Comparison of ENCODE assay signal across 18 cellular contexts in the genomic region with DNA sequence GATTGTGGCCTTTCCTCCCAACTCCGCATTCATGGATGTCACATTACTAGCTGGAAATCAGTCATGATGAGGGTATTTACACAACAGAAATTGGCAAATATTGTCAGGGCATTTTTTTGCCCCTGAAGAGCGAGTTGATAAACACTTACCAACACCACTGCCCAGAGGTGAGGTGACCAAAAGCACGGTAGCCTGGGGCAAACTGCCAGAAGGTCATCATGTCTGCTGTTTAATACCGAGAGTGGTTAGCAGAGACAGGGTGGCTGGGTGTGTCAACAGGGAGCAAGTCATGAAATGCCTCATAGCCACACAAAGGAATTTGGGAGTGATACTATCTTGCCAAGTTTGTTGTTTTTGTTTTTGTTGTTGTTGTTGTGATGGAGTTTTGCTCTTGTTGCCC.
"Had no signal": no experiment of that assay in that cellular context is flagged by ENCODE, and none has a peak within 500 bp of the region (broad histone marks: within the 10 kb centered on the region; RNA-seq: fewer than 3 reads in every experiment).

No MANE protein-coding gene starts in this region.

- H3K27me3 Mint-ChIP-seq: brain; stimulated activated naive B cell treated with anti-CD40 and anti-IgM and Interleukin-4, amounts not matched to agents 10 μg/mL and 1 μg/mL and 100 μg/mL, for 72 hours; T-cell had no signal

- H3K9ac ChIP-seq: parathyroid adenoma had no signal

- H3K9me3 Mint-ChIP-seq: activated naive CD4-positive, alpha-beta T cell treated with anti-CD3 and anti-CD28 coated beads for 36 hours; natural killer cell had no signal

- H3K27me3 ChIP-seq: sigmoid colon, spleen had no signal

- H3K4me3 Mint-ChIP-seq: activated CD4-positive, alpha-beta T cell treated with anti-CD3 and anti-CD28 coated beads, Interleukin-2, amount 10 ng/mL, durations not matched to agents 24 days and 14 days; activated CD8-positive, alpha-beta T cell treated with anti-CD3 and anti-CD28 coated beads, Interleukin-2, amount 10 ng/mL, durations not matched to agents 7 days and 5 days; activated naive CD4-positive, alpha-beta T cell treated with anti-CD3 and anti-CD28 coated beads for 36 hours; activated T-cell treated with anti-CD3 and anti-CD28 coated beads, Interleukin-2, amount 50 U/mL, for 24 hours; brain; endodermal cell; natural killer cell; stimulated activated naive B cell treated with anti-CD40 and anti-IgM and Interleukin-4, amounts not matched to agents 10 μg/mL and 1 μg/mL and 100 μg/mL, for 72 hours; T-cell had no signal

- H3K36me3 Mint-ChIP-seq: brain; natural killer cell; stimulated activated naive B cell treated with anti-CD40 and anti-IgM and Interleukin-4, amounts not matched to agents 10 μg/mL and 1 μg/mL and 100 μg/mL, for 72 hours; T-cell had no signal

- H3K4me1 Mint-ChIP-seq: brain; natural killer cell; stimulated activated naive B cell treated with anti-CD40 and anti-IgM and Interleukin-4, amounts not matched to agents 10 μg/mL and 1 μg/mL and 100 μg/mL, for 72 hours; T-cell had no signal

- H2AFZ ChIP-seq: parathyroid adenoma had no signal

- H3K4me1 ChIP-seq: parathyroid adenoma, sigmoid colon, spleen had no signal

- H3K27ac Mint-ChIP-seq: activated CD4-positive, alpha-beta T cell treated with anti-CD3 and anti-CD28 coated beads, Interleukin-2, amount 10 ng/mL, durations not matched to agents 24 days and 14 days; activated CD8-positive, alpha-beta T cell treated with anti-CD3 and anti-CD28 coated beads, Interleukin-2, amount 10 ng/mL, durations not matched to agents 7 days and 5 days; activated naive CD4-positive, alpha-beta T cell treated with anti-CD3 and anti-CD28 coated beads for 36 hours; activated T-cell treated with anti-CD3 and anti-CD28 coated beads, Interleukin-2, amount 50 U/mL, for 24 hours; brain; endodermal cell; natural killer cell; stimulated activated naive B cell treated with anti-CD40 and anti-IgM and Interleukin-4, amounts not matched to agents 10 μg/mL and 1 μg/mL and 100 μg/mL, for 72 hours; T-cell had no signal

- H3K4me3 ChIP-seq: sigmoid colon, spleen had no signal

- DNase-seq: activated CD4-positive, alpha-beta T cell treated with anti-CD3 and anti-CD28 coated beads, Interleukin-2, amount 10 ng/mL, durations not matched to agents 24 days and 14 days; activated CD4-positive, CD25-positive, alpha-beta regulatory T cell; activated CD8-positive, alpha-beta T cell treated with anti-CD3 and anti-CD28 coated beads, Interleukin-2, amount 10 ng/mL, durations not matched to agents 7 days and 5 days; activated naive CD4-positive, alpha-beta T cell treated with anti-CD3 and anti-CD28 coated beads for 36 hours; activated T-cell treated with anti-CD3 and anti-CD28 coated beads, Interleukin-2, amount 50 U/mL, for 24 hours; central memory CD4-positive, alpha-beta T cell; endodermal cell; erythroblast; hypothalamus; kidney; left ventricle myocardium superior; natural killer cell; sigmoid colon; spleen; stimulated activated naive B cell treated with anti-CD40 and anti-IgM and Interleukin-4, amounts not matched to agents 10 μg/mL and 1 μg/mL and 100 μg/mL, for 72 hours; T-cell had no signal

- H3K27ac ChIP-seq: parathyroid adenoma, sigmoid colon, spleen had no signal

- H3K36me3 ChIP-seq: sigmoid colon, spleen had no signal

- H3K79me2 ChIP-seq: parathyroid adenoma had no signal
